Comparison of ENCODE assay signal across 10 cellular contexts in genomic region chr1:28577052-28577678, GRCh38. TPM values are rescaled to one million over a fixed set of nuclear protein-coding genes. Genes with fewer than 3 reads are reported as not detected.
A peak's percentile ranks its signal among the peaks of the same experiment; 100 is the strongest.
DNase-seq lines count a peak whose midpoint lies in the region; TF ChIP-seq lines count a peak whose summit lies in the region.
"Had no signal": no experiment of that assay in that cellular context is flagged by ENCODE, and none has a peak within 500 bp of the region (broad histone marks: within the 10 kb centered on the region; RNA-seq: fewer than 3 reads in every experiment).

No MANE protein-coding gene starts in this region.

- no peaks in the 10 kb centered on the region for H3K27me3 Mint-ChIP-seq in CD14-positive monocyte (ENCODE audit: low read depth in 3 of 3)

- no peak overlapping the region for H3K4me3 Mint-ChIP-seq in CD14-positive monocyte

- H3K36me3 ChIP-seq in spleen = peaks cover 0 to 85% (median 73%) of the 10 kb centered on the region in 6 donors

- H3K27ac ChIP-seq in epithelial cell of prostate (peak overlapping the region; percentile 88), spleen (peak overlapping the region in 1 of 8 donors; percentile 42)
- H3K27ac ChIP-seq: SJCRH30 had no signal

- no peaks in the 10 kb centered on the region for H3K27me3 ChIP-seq in spleen (replicated peaks in 1 of 7)
- H3K27me3 ChIP-seq: SJCRH30 had no signal

- H3K4me1 ChIP-seq in spleen = peaks cover 12 to 48% (median 32%) of the 10 kb centered on the region in 6 donors

- H3K4me3 ChIP-seq in spleen = no peak overlapping the region
- H3K4me3 ChIP-seq: SJCRH30 had no signal

- peaks cover 41 to 66% of the 10 kb centered on the region in 2 donors for H3K36me3 Mint-ChIP-seq in CD14-positive monocyte

- H3K27ac Mint-ChIP-seq in CD14-positive monocyte = peak overlapping the region; percentile 3 to 40 (median 20)

- DNase-seq in CD14-positive monocyte (ENCODE audit: low spot score) (no peak), SK-MEL-5 (ENCODE audit: low read depth, low spot score) (peak; percentile 10), epithelial cell of prostate (ENCODE audit: low read depth, low spot score) (no peak), cortex of kidney (lab: John Stamatoyannopoulos, UW) (no peak), spleen (no peak), NCI-H748 treated with DMSO at 0.1 percent for 48 hours (lab: John Stamatoyannopoulos, UW) (no peak), AML-193 (lab: John Stamatoyannopoulos, UW) (no peak)
- DNase-seq: midbrain had no signal

- H3K4me1 Mint-ChIP-seq in CD14-positive monocyte = peaks cover 42% of the 10 kb centered on the region

- peak; percentile 52 for TF ChIP-seq POLR2A in GM19193 (IDR thresholded peaks at IDR 0.05; ENCODE audit: extremely low read depth, insufficient read depth, insufficient read length)
- no peak for TF ChIP-seq POLR2A in spleen (IDR thresholded peaks at IDR 0.05)

- no peaks in the 10 kb centered on the region for H3K9me3 Mint-ChIP-seq in CD14-positive monocyte

- TF ChIP-seq CTCF in CD14-positive monocyte (IDR thresholded peaks at IDR 0.05) = no peak
- TF ChIP-seq CTCF in spleen (IDR thresholded peaks at IDR 0.05 in 8 of 11, conservative IDR thresholded peaks at IDR 0.05 in 3 of 11) = no peak

- H3K9me3 ChIP-seq in spleen = no peaks in the 10 kb centered on the region
- H3K9me3 ChIP-seq: SJCRH30 had no signal

- intact Hi-C loops in CD14-positive monocyte (cut with micrococcal nuclease) (no loop called here), spleen (cut with DNase I; ENCODE audit: low total_unique reads) (no loop called here)

- WGBS in spleen, 5 donors = 64 to 90% (median 82%) methylated on average over 1 of the region's 1 CpG

- in situ Hi-C loops in SK-MEL-5 (cut with HindIII; ENCODE audit: low pct_unique_long_range_greater_than_20kb, low sequenced_read_pairs) = no loop called here

RNA-seq across cellular contexts. Expression of gene RAB42, which starts 14.9 kb away (rescaled TPM):
- polyA plus RNA-seq in CD14-positive monocyte (under 1 TPM in 1 of 2 donors, not detected in 1; 0.23 TPM), spleen (1 to 10 TPM; 1.9 to 9.0 (median 8.0) TPM)
- total RNA-seq in SK-MEL-5 (2014; rRNA removed; shearing (Covaris generic)) = not detected in 2 replicates
- polyA plus RNA-seq in SK-MEL-5 (2015; cell fraction: cytosol; rRNA removed) = not detected in 2 replicates
- not detected in 2 replicates for polyA plus RNA-seq in SK-MEL-5 (2015; cell fraction: nucleus; rRNA removed)
- total RNA-seq in spleen = 10 to 100 TPM in 3 of 7 donors, 1 to 10 TPM in 4; 3.1 to 18.9 (median 9.1) TPM
- total RNA-seq: SJCRH30 had no signal

RNA-seq across cellular contexts. Expression of gene TRNAU1AP, which starts 24.3 kb away (rescaled TPM):
- polyA plus RNA-seq in CD14-positive monocyte (10 to 100 TPM; 26.7 to 28.4 TPM), spleen (10 to 100 TPM; 24.7 to 26.6 (median 26.6) TPM)
- 13.4 and 22.6 TPM in 2 replicates for total RNA-seq in SK-MEL-5 (2014; rRNA removed; shearing (Covaris generic))
- 11.5 and 16.7 TPM in 2 replicates for polyA plus RNA-seq in SK-MEL-5 (2015; cell fraction: cytosol; rRNA removed)
- 16.2 and 23.5 TPM in 2 replicates for polyA plus RNA-seq in SK-MEL-5 (2015; cell fraction: nucleus; rRNA removed)
- total RNA-seq in spleen = 10 to 100 TPM; 14.0 to 25.7 (median 22.5) TPM
